In genomic region chr3:191158800-191159199, GRCh38 we compare ENCODE assay signal across 35 cellular contexts. TPM values are rescaled to one million over a fixed set of nuclear protein-coding genes. Genes with fewer than 3 reads are reported as not detected.
"Had no signal": no experiment of that assay in that cellular context is flagged by ENCODE, and none has a peak within 500 bp of the region (broad histone marks: within the 10 kb centered on the region; RNA-seq: fewer than 3 reads in every experiment).

No MANE protein-coding gene starts in this region.

- DNase-seq: activated CD4-positive, alpha-beta T cell treated with anti-CD3 and anti-CD28 coated beads for 1 hour; activated CD4-positive, alpha-beta T cell treated with anti-CD3 and anti-CD28 coated beads for 4 hours; activated CD4-positive, alpha-beta T cell treated with anti-CD3 and anti-CD28 coated beads, Interleukin-2, amount 10 ng/mL, durations not matched to agents 7 days and 5 days; activated CD4-positive, alpha-beta T cell treated with anti-CD3 and anti-CD28 coated beads, Interleukin-2, amount 50 U/mL, for 4 hours; activated CD8-positive, alpha-beta memory T cell treated with anti-CD3 and anti-CD28 coated beads for 24 hours; activated CD8-positive, alpha-beta T cell treated with anti-CD3 and anti-CD28 coated beads for 36 hours; activated effector memory CD4-positive, alpha-beta T cell treated with Interleukin-2 at 50 U/mL for 16 hours; activated gamma-delta T cell treated with Interleukin-2 at 50 U/mL for 16 hours; activated naive CD4-positive, alpha-beta T cell treated with anti-CD3 and anti-CD28 coated beads, Interleukin-2, amount 50 U/mL, for 16 hours; activated naive CD4-positive, alpha-beta T cell treated with Interleukin-2 at 50 U/mL for 16 hours; activated T-cell treated with anti-CD3 and anti-CD28 coated beads, Interleukin-2, amount 50 U/mL, for 4 hours; amniotic stem cell; anterior cingulate cortex; brain microvascular endothelial cell; cortex of kidney; dermis blood vessel endothelial cell; effector CD4-positive, alpha-beta T cell; effector memory CD8-positive, alpha-beta T cell; esophagus squamous epithelium; foreskin melanocyte; heart right ventricle; T-helper 2 cell had no signal

- H3K79me2 ChIP-seq: hepatocyte had no signal

- H3K27ac Mint-ChIP-seq: activated CD4-positive, alpha-beta T cell treated with anti-CD3 and anti-CD28 coated beads, Interleukin-2, amount 10 ng/mL, durations not matched to agents 7 days and 5 days; activated CD8-positive, alpha-beta T cell treated with anti-CD3 and anti-CD28 coated beads for 36 hours; activated naive CD8-positive, alpha-beta T cell; activated T-helper 17 cell treated with anti-CD3 and anti-CD28 coated beads, Interleukin-2, amount 50 U/mL, for 72 hours; effector memory CD8-positive, alpha-beta T cell; WTC11 had no signal

- H3K27ac ChIP-seq: brain microvascular endothelial cell, epithelial cell of prostate, esophagus squamous epithelium, gastroesophageal sphincter, heart right ventricle, hepatocyte had no signal

- H3K4me3 ChIP-seq: esophagus squamous epithelium, gastroesophageal sphincter, heart right ventricle, hepatocyte had no signal

- H3K36me3 ChIP-seq: brain microvascular endothelial cell, esophagus squamous epithelium, gastroesophageal sphincter, heart right ventricle had no signal

- H2AFZ ChIP-seq: hepatocyte had no signal

- FAIRE-seq: bronchial epithelial cell had no signal

- H3K27me3 Mint-ChIP-seq: activated CD4-positive, alpha-beta T cell treated with anti-CD3 and anti-CD28 coated beads, Interleukin-2, amount 10 ng/mL, durations not matched to agents 7 days and 5 days; activated CD8-positive, alpha-beta T cell treated with anti-CD3 and anti-CD28 coated beads for 36 hours; activated naive CD8-positive, alpha-beta T cell; activated T-helper 17 cell treated with anti-CD3 and anti-CD28 coated beads, Interleukin-2, amount 50 U/mL, for 72 hours; central memory CD8-positive, alpha-beta T cell; effector memory CD8-positive, alpha-beta T cell had no signal

- H3K4me2 ChIP-seq: hepatocyte had no signal

- H3K4me3 Mint-ChIP-seq: activated CD4-positive, alpha-beta T cell treated with anti-CD3 and anti-CD28 coated beads, Interleukin-2, amount 10 ng/mL, durations not matched to agents 7 days and 5 days; activated CD8-positive, alpha-beta T cell treated with anti-CD3 and anti-CD28 coated beads for 36 hours; activated naive CD8-positive, alpha-beta T cell; activated T-cell treated with anti-CD3 and anti-CD28 coated beads, Interleukin-2, amount 50 U/mL, for 4 hours; activated T-helper 17 cell treated with anti-CD3 and anti-CD28 coated beads, Interleukin-2, amount 50 U/mL, for 72 hours; central memory CD8-positive, alpha-beta T cell; effector memory CD8-positive, alpha-beta T cell; WTC11 had no signal

- H3K36me3 Mint-ChIP-seq: activated naive CD8-positive, alpha-beta T cell had no signal

- H3K4me1 ChIP-seq: esophagus squamous epithelium, gastroesophageal sphincter, heart right ventricle had no signal

- H3K4me1 Mint-ChIP-seq: activated CD4-positive, alpha-beta T cell treated with anti-CD3 and anti-CD28 coated beads, Interleukin-2, amount 10 ng/mL, durations not matched to agents 7 days and 5 days; activated T-helper 17 cell treated with anti-CD3 and anti-CD28 coated beads, Interleukin-2, amount 50 U/mL, for 72 hours; central memory CD8-positive, alpha-beta T cell had no signal

RNA-seq across cellular contexts. Expression of gene OSTN, which starts 40.2 kb away (rescaled TPM):
- total RNA-seq: activated CD4-positive, alpha-beta T cell treated with anti-CD3 and anti-CD28 coated beads, Interleukin-2, amount 10 ng/mL, durations not matched to agents 7 days and 5 days; activated CD8-positive, alpha-beta T cell treated with anti-CD3 and anti-CD28 coated beads for 36 hours; activated T-cell treated with anti-CD3 and anti-CD28 coated beads, Interleukin-2, amount 50 U/mL, for 4 hours; activated T-helper 17 cell treated with anti-CD3 and anti-CD28 coated beads, Interleukin-2, amount 50 U/mL, for 72 hours; astrocyte; bronchial epithelial cell; dermis blood vessel endothelial cell; esophagus squamous epithelium; fibroblast of villous mesenchyme; gastroesophageal sphincter; glomerular endothelial cell; T-helper 1 cell treated with Interleukin-12 subunit alpha and Interleukin-12 subunit beta and Interleukin-4 antibody, amounts not matched to agents 30 ng/mL and 1 ng/mL, for 36 hours; WTC11 had no signal
- polyA plus RNA-seq: esophagus had no signal
